In the genomic region with DNA sequence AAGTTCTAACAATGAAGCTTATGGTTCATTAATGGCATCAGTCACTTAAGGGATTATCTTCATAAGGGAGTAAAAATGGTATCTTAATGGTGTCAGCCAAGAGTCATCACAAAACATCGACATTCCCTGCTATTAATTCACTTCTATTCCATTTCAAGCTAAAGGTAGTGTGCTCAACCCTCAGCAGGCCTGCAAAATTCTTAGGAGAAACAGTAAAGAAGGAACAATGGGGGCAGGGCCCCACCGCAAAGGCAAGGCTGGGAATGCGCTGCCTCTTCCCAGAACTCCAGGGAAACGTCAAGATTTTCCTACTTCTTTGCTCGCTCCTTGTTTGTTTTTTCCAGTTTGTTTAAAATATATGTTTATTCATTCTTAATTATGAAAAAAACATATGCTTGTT, we compare ENCODE assay signal across 9 cellular contexts.
A peak's percentile ranks its signal among the peaks of the same experiment; 100 is the strongest.
DNase-seq lines count a peak whose midpoint lies in the region; ATAC-seq and TF ChIP-seq lines count a peak whose summit lies in the region.
"Had no signal": no experiment of that assay in that cellular context is flagged by ENCODE, and none has a peak within 500 bp of the region (broad histone marks: within the 10 kb centered on the region; RNA-seq: fewer than 3 reads in every experiment).

No MANE protein-coding gene starts in this region.

- H3K27me3 ChIP-seq in HAP-1 (ENCODE audit: low read depth) (no peaks in the 10 kb centered on the region), kidney epithelial cell (ENCODE audit: control insufficient read depth, insufficient read depth, low read length) (peaks cover 2% of the 10 kb centered on the region), subcutaneous abdominal adipose tissue (ENCODE audit: control insufficient read depth in 5 of 5, insufficient read depth in 4 of 5, low read length in 5 of 5) (peaks cover 0 to 16% (median 4%) of the 10 kb centered on the region in 5 donors)

- H3K36me3 Mint-ChIP-seq in WTC11: peaks cover 14% of the 10 kb centered on the region

- H3K27ac Mint-ChIP-seq in WTC11: no peak overlapping the region

- H3K27me3 Mint-ChIP-seq in WTC11 (ENCODE audit: low read depth): peaks cover 12% of the 10 kb centered on the region

- H3K9me3 Mint-ChIP-seq in WTC11: peaks cover 17% of the 10 kb centered on the region
- H3K9me3 Mint-ChIP-seq: central memory CD8-positive, alpha-beta T cell had no signal

- H3K27ac ChIP-seq in subcutaneous abdominal adipose tissue (ENCODE audit: low read depth, low read length): no peak overlapping the region

- no peaks in the 10 kb centered on the region for H3K9me3 ChIP-seq in HAP-1
- peaks cover 0 to 10% (median 4%) of the 10 kb centered on the region in 5 donors for H3K9me3 ChIP-seq in subcutaneous abdominal adipose tissue (ENCODE audit: control insufficient read depth in 5 of 5, low read length in 5 of 5)

- intact Hi-C loops in left colon (cut with DNase I, micrococcal nuclease): no loop called here

- in situ Hi-C loops in HAP-1 (cut with MboI; ENCODE audit: low sequenced_read_pairs): loop anchor here (25.0 kb wide), 2 partner anchors 258 to 733 kb away; a partner anchor contains a TSS

- ATAC-seq in WTC11 (no peak), left colon (no peak)

- H3K4me1 Mint-ChIP-seq in WTC11: peaks cover 35% of the 10 kb centered on the region

- H3K4me3 ChIP-seq in HAP-1 (peak overlapping the region; percentile 17), kidney epithelial cell (ENCODE audit: low read depth, low read length) (peak overlapping the region; percentile 25), subcutaneous abdominal adipose tissue (ENCODE audit: low read depth in 1 of 5, low read length in 5 of 5) (peak overlapping the region; percentile 32 to 52 (median 35))

- TF ChIP-seq CTCF in WTC11 (IDR thresholded peaks at IDR 0.05): no peak
- no peak for TF ChIP-seq CTCF in kidney epithelial cell (IDR thresholded peaks at IDR 0.05; ENCODE audit: insufficient read depth, low read length, poor library complexity, severe bottlenecking)

- H3K36me3 ChIP-seq in HAP-1 (replicated peaks): no peaks in the 10 kb centered on the region
- H3K36me3 ChIP-seq in kidney epithelial cell (ENCODE audit: control insufficient read depth, insufficient read depth, low read length): no peaks in the 10 kb centered on the region
- no peaks in the 10 kb centered on the region for H3K36me3 ChIP-seq in subcutaneous abdominal adipose tissue (ENCODE audit: control insufficient read depth in 5 of 5, insufficient read depth in 5 of 5, low read length in 5 of 5)

- CTCF ChIA-PET in WTC11 (lab: Charles Lee): interaction anchor here (0.7 to 2.0 kb wide), 13 partner anchors 10 to 455 kb away, joined by 3 to 18 read pairs (median 4); no protein-coding TSS in a partner anchor

- peak overlapping the region in 1 of 5 donors; percentile 8 for H3K9ac ChIP-seq in subcutaneous abdominal adipose tissue (ENCODE audit: low read length in 5 of 5)

- DNase-seq in HAP-1 (ENCODE audit: low spot score in 2 of 2): peak; percentile 65 to 69
- DNase-seq in WTC11 (ENCODE audit: low spot score): no peak
- no peak for DNase-seq in kidney epithelial cell (ENCODE audit: low read depth)
- DNase-seq in left colon: no peak
- DNase-seq in NCI-H524 treated with DMSO at 0.1 percent for 48 hours (lab: John Stamatoyannopoulos, UW): no peak
- DNase-seq in NCI-H1694 treated with DMSO at 0.1 percent for 48 hours (lab: John Stamatoyannopoulos, UW): no peak
- no peak for DNase-seq in mucosa of gallbladder (ENCODE audit: low spot score)

- peak overlapping the region; percentile 77 for H3K4me3 Mint-ChIP-seq in WTC11
- H3K4me3 Mint-ChIP-seq: central memory CD8-positive, alpha-beta T cell had no signal

- H3K4me1 ChIP-seq in HAP-1: peaks cover 25% of the 10 kb centered on the region
- H3K4me1 ChIP-seq in subcutaneous abdominal adipose tissue (ENCODE audit: control insufficient read depth in 5 of 5, insufficient read depth in 5 of 5, low read length in 5 of 5): peaks cover 0 to 13% (median 5%) of the 10 kb centered on the region in 5 donors

- POLR2A ChIA-PET in WTC11 (lab: Charles Lee): interaction anchor here (0.9 kb wide), 1 partner anchor 10 kb away, joined by 3 read pairs; no protein-coding TSS in a partner anchor

TF ChIP-seq in WTC11, 78 proteins besides CTCF, POLR2A, EP300 and RAD21:
- TF ChIP-seq NFYB (CRISPR knock-in tag; conservative IDR thresholded peaks at IDR 0.05; ENCODE audit: low read depth): no peak
- no peak for TF ChIP-seq RORB (CRISPR knock-in tag; IDR thresholded peaks at IDR 0.05)
- no peak for TF ChIP-seq CREB1 (CRISPR knock-in tag; IDR thresholded peaks at IDR 0.05)
TF ChIP-seq in WTC11: peak in this region for 0.

Comparison
In these comparisons a context has a peak if more than half of its experiments do, and no peak if none do; other contexts are left out.
1. DNase-seq: peak in HAP-1 (2 of 2); none in WTC11 (single experiment), kidney epithelial cell (single experiment), left colon (0 of 2), NCI-H524 treated with DMSO at 0.1 percent for 48 hours (single experiment), NCI-H1694 treated with DMSO at 0.1 percent for 48 hours (single experiment) and mucosa of gallbladder (single experiment).
2. Peak in every context shown above with its lines, with median percentiles within 50 percentile points of each other: H3K4me3 ChIP-seq.